ENCODE assay signal across 8 cellular contexts in genomic region chr15:90413411-90414379, GRCh38. TPM values are rescaled to one million over a fixed set of nuclear protein-coding genes. Genes with fewer than 3 reads are reported as not detected.
A peak's percentile ranks its signal among the peaks of the same experiment; 100 is the strongest.
DNase-seq lines count a peak whose midpoint lies in the region; ATAC-seq, FAIRE-seq and TF ChIP-seq lines count a peak whose summit lies in the region.

No MANE protein-coding gene starts in this region.

- H3K4me1 Mint-ChIP-seq in IgD-negative memory B cell, result peaks cover 49 to 55% (median 52%) of the 10 kb centered on the region in 3 donors

- peaks cover 14% of the 10 kb centered on the region for H3K36me3 Mint-ChIP-seq in IgD-negative memory B cell

- peak overlapping the region in 2 of 4 donors; percentile 1 to 10 for H3K4me3 Mint-ChIP-seq in IgD-negative memory B cell

- ATAC-seq in K562, result peak; percentile 58
- ATAC-seq in left lung, result peak; percentile 51

- TF ChIP-seq POLR2A in K562 (conservative IDR thresholded peaks at IDR 0.05), result no peak

- peak; percentile 70 for DNase-seq in A172 (ENCODE audit: low spot score)
- DNase-seq in K562 (ENCODE audit: extremely low read depth in 1 of 4, low spot score in 3 of 4), result peak in 1 of 4 experiments; percentile 58
- no peak for DNase-seq in left lung
- no peak for DNase-seq in NCI-H1417 (lab: John Stamatoyannopoulos, UW)
- no peak for DNase-seq in NAMALWA (ENCODE audit: low spot score)
- no peak for DNase-seq in anterior cingulate cortex (lab: John Stamatoyannopoulos, UW)
- no peak for DNase-seq in AML-193 (lab: John Stamatoyannopoulos, UW)

- intact Hi-C loops in K562 (cut with micrococcal nuclease), result no loop called here
- intact Hi-C loops in left lung (cut with DNase I), result no loop called here

- FAIRE-seq in K562 (lab: Jason Lieb, UNC), result peak; percentile 58

- peaks cover 2 to 6% (median 4%) of the 10 kb centered on the region in 3 donors for H3K9me3 Mint-ChIP-seq in IgD-negative memory B cell

- peak overlapping the region; percentile 45; the same call in 1 of the 2 replicates for H3K4me2 ChIP-seq in K562 (ENCODE audit: insufficient read depth, low read length)

- H3K27me3 Mint-ChIP-seq in IgD-negative memory B cell, result no peaks in the 10 kb centered on the region

- H3K9me3 ChIP-seq in K562 (replicated peaks; ENCODE audit: control insufficient read depth, insufficient read depth, low read depth, low read length), result no peaks in the 10 kb centered on the region
- no peaks in the 10 kb centered on the region for H3K9me3 ChIP-seq in left lung

- H3K9me1 ChIP-seq in K562 (ENCODE audit: control insufficient read depth, insufficient read depth, low read length), result no peaks in the 10 kb centered on the region

- no TSS peak for BruUV-seq in K562 (replicated peaks; lab: Mats Ljungman, UMichigan)

- H2AFZ ChIP-seq in K562 (ENCODE audit: low read depth, low read length), result no peak overlapping the region

- TF ChIP-seq CTCF in K562 (IDR thresholded peaks at IDR 0.05 in 2 of 3, conservative IDR thresholded peaks at IDR 0.05 in 1 of 3; ENCODE audit: insufficient read depth in 2 of 3, low read depth in 1 of 3, low read length in 3 of 3), result no peak
- no peak for TF ChIP-seq CTCF in left lung (IDR thresholded peaks at IDR 0.05)

- 16% methylated on average over 10 of the region's 10 CpGs for WGBS in K562 (ENCODE audit: insufficient coverage, low coverage, missing lambda C conversion rate)

- no peaks in the 10 kb centered on the region; the same call in 2 of the 3 replicates for H3K36me3 ChIP-seq in K562 (ENCODE audit: control insufficient read depth, insufficient read depth, low read length)
- H3K36me3 ChIP-seq in left lung, result no peaks in the 10 kb centered on the region

- in situ Hi-C loops in K562 (cut with MboI), result no loop called here

- no peak for TF ChIP-seq EP300 in K562 (IDR thresholded peaks at IDR 0.05; ENCODE audit: low read length)

- no peak for TF ChIP-seq RAD21 in K562 (CRISPR knock-in tag; conservative IDR thresholded peaks at IDR 0.05 in 1 of 2, IDR thresholded peaks at IDR 0.05 in 1 of 2)

- no peaks in the 10 kb centered on the region for H3K27me3 ChIP-seq in K562 (ENCODE audit: control insufficient read depth in 2 of 2, insufficient read depth in 2 of 2, low read length in 2 of 2)
- no peaks in the 10 kb centered on the region for H3K27me3 ChIP-seq in left lung

- H3K27ac ChIP-seq in K562 (ENCODE audit: extremely low read depth, low read depth, low read length), result peak overlapping the region; percentile 25; the same call in 1 of the 3 replicates
- H3K27ac ChIP-seq in left lung, result peak overlapping the region; percentile 81 to 88

- H3K79me2 ChIP-seq in K562 (ENCODE audit: control insufficient read depth, insufficient read depth, low read length), result peaks cover 20% of the 10 kb centered on the region

- H3K4me1 ChIP-seq in K562 (replicated peaks in 1 of 2; ENCODE audit: control insufficient read depth in 2 of 2, insufficient read depth in 2 of 2, low read length in 2 of 2) (peaks cover 0 to 23% of the 10 kb centered on the region in 2 experiments; a peak in 4 of 5 replicates), left lung (peaks cover 37 to 77% of the 10 kb centered on the region in 2 donors)

- CTCF ChIA-PET in K562 (lab: Yijun Ruan, JAX; ENCODE audit: low intra/inter-chr PET ratio), result no interaction called here

- POLR2A ChIA-PET in K562 (lab: Yijun Ruan, JAX), result interaction anchor here (0.7 to 3.8 kb wide), 6 partner anchors 11 to 715 kb away, joined by 3 to 19 read pairs (median 4); partner anchors contain the start of gene IQGAP1

- H3K4me3 ChIP-seq in K562 (no peak overlapping the region), left lung (peak overlapping the region in 1 of 2 donors; percentile 15)

- no peaks in the 10 kb centered on the region for H4K20me1 ChIP-seq in K562 (replicated peaks; ENCODE audit: control insufficient read depth, insufficient read depth, low read length)

- H3K27ac Mint-ChIP-seq in IgD-negative memory B cell, result peak overlapping the region in 2 of 3 donors; percentile 88 to 98

- H3K9ac ChIP-seq in K562 (ENCODE audit: insufficient read depth in 1 of 2, low read depth in 2 of 2, low read length in 2 of 2), result no peak overlapping the region

TF ChIP-seq in K562, 482 proteins besides CTCF, POLR2A, EP300 and RAD21 (continues in another document):
- 0 out of 2 replicates have a peak, but pooled peaks have one; percentile 12 for TF ChIP-seq TAL1 (IDR thresholded peaks at IDR 0.05)
- TF ChIP-seq ZNF253 (CRISPR knock-in tag; conservative IDR thresholded peaks at IDR 0.05), result no peak
- TF ChIP-seq, protein P1, sequence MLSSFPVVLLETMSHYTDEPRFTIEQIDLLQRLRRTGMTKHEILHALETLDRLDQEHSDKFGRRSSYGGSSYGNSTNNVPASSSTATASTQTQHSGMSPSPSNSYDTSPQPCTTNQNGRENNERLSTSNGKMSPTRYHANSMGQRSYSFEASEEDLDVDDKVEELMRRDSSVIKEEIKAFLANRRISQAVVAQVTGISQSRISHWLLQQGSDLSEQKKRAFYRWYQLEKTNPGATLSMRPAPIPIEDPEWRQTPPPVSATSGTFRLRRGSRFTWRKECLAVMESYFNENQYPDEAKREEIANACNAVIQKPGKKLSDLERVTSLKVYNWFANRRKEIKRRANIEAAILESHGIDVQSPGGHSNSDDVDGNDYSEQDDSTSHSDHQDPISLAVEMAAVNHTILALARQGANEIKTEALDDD (IDR thresholded peaks at IDR 0.05), result 0 out of 2 replicates have a peak, but pooled peaks have one; percentile 9
- TF ChIP-seq ARID1B (IDR thresholded peaks at IDR 0.05), result peak; percentile 55
- TF ChIP-seq RNF2 (IDR thresholded peaks at IDR 0.05), result no peak
- no peak for TF ChIP-seq MEIS2 (IDR thresholded peaks at IDR 0.05; ENCODE audit: partially characterized antibody)
- TF ChIP-seq ZNF79 (CRISPR knock-in tag; IDR thresholded peaks at IDR 0.05; ENCODE audit: low read depth), result no peak
- TF ChIP-seq RNF219 (CRISPR knock-in tag; IDR thresholded peaks at IDR 0.05), result no peak
- TF ChIP-seq SPI1 (IDR thresholded peaks at IDR 0.05; ENCODE audit: borderline replicate concordance, low read depth, low read length), result peak; percentile 89
- TF ChIP-seq SMARCE1 (IDR thresholded peaks at IDR 0.05), result peak; percentile 55
- no peak; the same call in 1 of the 2 replicates for TF ChIP-seq MTA2 (IDR thresholded peaks at IDR 0.05; ENCODE audit: low read depth)
- TF ChIP-seq ZNF324 (CRISPR knock-in tag; IDR thresholded peaks at IDR 0.05), result no peak
- TF ChIP-seq PKNOX1 (IDR thresholded peaks at IDR 0.05), result no peak
- no peak for TF ChIP-seq U2AF2 (optimal IDR thresholded peaks at IDR 0.05; ENCODE audit: low read depth, low read length)
- TF ChIP-seq FOS (IDR thresholded peaks at IDR 0.05; ENCODE audit: extremely low read depth, insufficient read length), result no peak

RNA-seq across cellular contexts. Expression of gene IQGAP1, which starts 25.7 kb away (rescaled TPM):
- total RNA-seq in A172 (2014; rRNA removed; shearing (Covaris generic)), result 211 and 213 TPM in 2 replicates
- polyA plus RNA-seq in IgD-negative memory B cell, result 136 TPM
- 115 and 218 TPM in 2 replicates for total RNA-seq in K562 (2011; cell fraction: chromatin; rRNA removed; ENCODE audit: low replicate concordance)
- total RNA-seq in K562 (2011; cell fraction: nucleolus; rRNA removed), result 41.1 and 55.2 TPM in 2 replicates
- total RNA-seq in K562 (2011; cell fraction: nucleoplasm; rRNA removed), result 77.8 and 117 TPM in 2 replicates
- 67.1 and 76.0 TPM in 2 replicates for total RNA-seq in K562 (2014; rRNA removed)
- total RNA-seq in K562 (2014; rRNA removed; fragmentation: Illumina TruSeq; extraction: Trizol), result 81.0 and 96.7 TPM in 2 replicates
- total RNA-seq in K562 (2015; rRNA removed; fragmentation: Illumina TruSeq; extraction: Trizol), result 143 and 150 TPM in 2 replicates
- total RNA-seq in K562 (2021), result 59.6 and 63.9 TPM in 2 replicates
- polyA plus RNA-seq in K562 (2011; rRNA removed), result 71.8 and 77.7 TPM in 2 replicates
- polyA plus RNA-seq in K562 (2011; cell fraction: cytosol; rRNA removed), result 29.0 and 29.2 TPM in 2 replicates
- 69.9 and 288 TPM in 2 replicates for polyA plus RNA-seq in K562 (2011; cell fraction: nucleus; rRNA removed)
- 56.8 and 73.8 TPM in 2 replicates for polyA plus RNA-seq in K562 (2012)
- polyA plus RNA-seq in K562 (2014; fragmentation: Illumina TruSeq; extraction: Trizol), result 116 and 125 TPM in 2 replicates
- polyA plus RNA-seq in K562 (2014; fragmentation: Nextera tagmentation; extraction: Ambion mirVana), result 10 to 100 TPM; 37.6 to 38.7 TPM
- 68.7 and 79.2 TPM in 2 replicates for polyA plus RNA-seq in K562 (2014; rRNA removed)
- 235 and 252 TPM in 2 replicates for polyA minus RNA-seq in K562 (2011; rRNA and poly(A)+ RNA removed)
- polyA minus RNA-seq in K562 (2011; cell fraction: cytosol; rRNA and poly(A)+ RNA removed), result 46.9 and 64.3 TPM in 2 replicates
- 69.3 and 393 TPM in 2 replicates for polyA minus RNA-seq in K562 (2011; cell fraction: nucleus; rRNA and poly(A)+ RNA removed)
- total RNA-seq in left lung, result 100 to 1,000 TPM; 257 to 296 TPM
